In the genomic region with DNA sequence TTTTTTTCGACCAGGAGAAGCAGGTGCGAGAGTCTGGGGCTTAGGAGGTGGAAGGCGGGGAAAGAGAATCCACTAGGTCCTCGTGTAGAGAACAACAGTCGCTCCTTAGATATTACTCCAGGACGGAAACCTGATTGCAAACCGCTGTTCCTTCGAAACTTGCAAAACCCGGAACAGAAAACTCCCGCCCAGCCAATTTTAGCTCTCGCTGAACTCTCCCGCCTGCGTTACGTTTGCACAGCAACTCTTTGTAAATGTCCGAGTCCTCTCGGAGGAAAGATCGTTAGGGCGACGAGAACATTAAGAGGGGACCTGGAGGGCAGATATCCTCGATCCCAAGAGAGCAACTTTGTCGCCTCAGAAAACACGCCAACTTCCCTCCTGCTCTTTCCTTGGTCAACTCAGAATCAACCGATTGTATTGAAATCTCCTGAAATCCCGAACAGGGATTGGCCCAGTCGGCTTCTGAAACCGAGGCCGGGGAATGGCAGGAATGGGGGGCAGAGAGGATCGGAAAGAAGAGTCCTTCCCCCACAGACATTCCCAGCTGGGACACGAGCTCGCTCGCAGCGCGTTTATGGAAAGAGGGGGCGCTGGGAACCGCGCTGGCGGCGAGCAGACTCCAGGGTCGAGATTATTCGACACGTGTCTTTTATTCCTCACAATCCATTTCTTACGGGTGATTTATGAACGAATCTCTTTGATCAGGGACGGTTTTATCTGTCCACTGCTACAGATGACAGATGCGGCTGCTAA, we compare ENCODE assay signal across 8 cellular contexts. TPM values are rescaled to one million over a fixed set of nuclear protein-coding genes. Genes with fewer than 3 reads are reported as not detected.
DNase-seq lines count a peak whose midpoint lies in the region; ATAC-seq, FAIRE-seq and TF ChIP-seq lines count a peak whose summit lies in the region.

No MANE protein-coding gene starts in this region.

- TF ChIP-seq CTCF in HEK293 (tag by site-specific recombination; IDR thresholded peaks at IDR 0.05) (no peak), WERI-Rb-1 (IDR thresholded peaks at IDR 0.05; ENCODE audit: low read depth, low read length) (no peak)

- ATAC-seq in right cardiac atrium (peak; percentile 69 to 76), HG03342 (IDR thresholded peaks at IDR 0.05; ENCODE audit: unreplicated experiment) (no peak)

- intact Hi-C loops in right cardiac atrium (cut with DNase I) = no loop called here

- H3K9ac ChIP-seq in skeletal muscle satellite cell (ENCODE audit: low read depth, low read length) = peak overlapping the region; percentile 77

- H3K4me1 ChIP-seq in HEK293 (ENCODE audit: control insufficient read depth, insufficient read depth, low read length) (no peaks in the 10 kb centered on the region), right cardiac atrium (ENCODE audit: control insufficient read depth, insufficient read depth, low read length) (peaks cover 4% of the 10 kb centered on the region), skeletal muscle satellite cell (ENCODE audit: control insufficient read depth, insufficient read depth, low read length) (peaks cover 28% of the 10 kb centered on the region)

- POLR2A ChIA-PET in HEK293 (lab: Yijun Ruan, JAX) = no interaction called here

- H3K27ac ChIP-seq in HEK293 (ENCODE audit: extremely low read depth, low read depth, low read length) = no peak overlapping the region; the same call in 1 of the 2 replicates
- H3K27ac ChIP-seq in WERI-Rb-1 = no peak overlapping the region
- no peak overlapping the region for H3K27ac ChIP-seq in right cardiac atrium (ENCODE audit: low read length)

- no peaks in the 10 kb centered on the region for H3K36me3 ChIP-seq in HEK293 (ENCODE audit: control insufficient read depth in 2 of 2, insufficient read depth in 1 of 2, low read length in 2 of 2)
- no peaks in the 10 kb centered on the region for H3K36me3 ChIP-seq in WERI-Rb-1
- H3K36me3 ChIP-seq in skeletal muscle satellite cell (ENCODE audit: insufficient read depth, low read length) = peaks cover 3% of the 10 kb centered on the region

- TF ChIP-seq POLR2A in GM12891 (IDR thresholded peaks at IDR 0.05; ENCODE audit: low read depth, low read length) = no peak

- H3K27me3 ChIP-seq in WERI-Rb-1 (ENCODE audit: insufficient read depth, low read depth, severe bottlenecking) (peaks cover 18% of the 10 kb centered on the region), right cardiac atrium (ENCODE audit: control insufficient read depth, insufficient read depth) (no peaks in the 10 kb centered on the region), skeletal muscle satellite cell (ENCODE audit: control insufficient read depth, insufficient read depth, low read length) (no peaks in the 10 kb centered on the region)

- WGBS in right cardiac atrium = 1% methylated on average over 45 of the region's 45 CpGs

- H3K4me2 ChIP-seq in skeletal muscle satellite cell (ENCODE audit: low read length) = peak overlapping the region; percentile 95

- H3K9me3 ChIP-seq in HEK293 (ENCODE audit: control insufficient read depth, insufficient read depth, low read depth, low read length) (no peaks in the 10 kb centered on the region), WERI-Rb-1 (ENCODE audit: severe bottlenecking) (no peaks in the 10 kb centered on the region), right cardiac atrium (ENCODE audit: control insufficient read depth, low read length) (no peaks in the 10 kb centered on the region), skeletal muscle satellite cell (replicated peaks; ENCODE audit: low read length) (no peaks in the 10 kb centered on the region)

- H3K4me3 ChIP-seq in HEK293 (ENCODE audit: low read depth, low read length) = peak overlapping the region; percentile 9
- peak overlapping the region; percentile 73 for H3K4me3 ChIP-seq in WERI-Rb-1 (ENCODE audit: low read depth, low read length)
- H3K4me3 ChIP-seq in right cardiac atrium (ENCODE audit: low read length) = peak overlapping the region; percentile 54
- H3K4me3 ChIP-seq in skeletal muscle satellite cell (ENCODE audit: low read length) = peak overlapping the region; percentile 72

- no peak for FAIRE-seq in GM12891 (lab: Jason Lieb, UNC)

- CTCF ChIA-PET in HEK293 (lab: Yijun Ruan, JAX) = interaction anchor here (1.5 kb wide), 1 partner anchor 11 kb away, joined by 5 read pairs; no protein-coding TSS in a partner anchor

- DNase-seq in WERI-Rb-1 (no peak), right cardiac atrium (peak; percentile 43 to 59 (median 54)), GM12891 (ENCODE audit: insufficient read length, low spot score) (no peak), NCI-H146 (lab: John Stamatoyannopoulos, UW) (no peak)
- DNase-seq in activated effector memory CD4-positive, alpha-beta T cell treated with Interleukin-2 at 50 U/mL for 16 hours = no peak

TF ChIP-seq in HEK293, 187 proteins besides CTCF, POLR2A, EP300 and RAD21:
- TF ChIP-seq TCF7L2 (IDR thresholded peaks at IDR 0.05; ENCODE audit: borderline replicate concordance, low read depth, low read length) = 0 out of 2 replicates have a peak, but pooled peaks have one; percentile 8
- TF ChIP-seq ZNF837 (tag by site-specific recombination; IDR thresholded peaks at IDR 0.05) = no peak
TF ChIP-seq in HEK293: peak in this region for 1.

TF ChIP-seq in GM12891, 5 proteins besides CTCF, POLR2A, EP300 and RAD21:
- no peak for TF ChIP-seq PAX5 (IDR thresholded peaks at IDR 0.05; ENCODE audit: insufficient read depth, low read length, severe bottlenecking)
- no peak for TF ChIP-seq TAF1 (IDR thresholded peaks at IDR 0.05; ENCODE audit: low read depth, low read length)
- no peak for TF ChIP-seq SPI1 (IDR thresholded peaks at IDR 0.05; ENCODE audit: low read depth, low read length)
- no peak for TF ChIP-seq POLR2AphosphoS5 (IDR thresholded peaks at IDR 0.05; ENCODE audit: low read depth, low read length)
- TF ChIP-seq POU2F2 (IDR thresholded peaks at IDR 0.05; ENCODE audit: low read depth, low read length) = no peak

RNA-seq across cellular contexts. Expression of a gene that starts 9.9 kb away (rescaled TPM):
- 1 to 10 TPM; 2.3 to 4.4 (median 3.2) TPM for total RNA-seq in right cardiac atrium
- 3.6 TPM for polyA plus RNA-seq in right cardiac atrium
- total RNA-seq in skeletal muscle satellite cell (2012; rRNA removed) = 37.5 and 41.9 TPM in 2 replicates
- polyA plus RNA-seq in GM12891 (2012; ENCODE audit: low read depth, missing spikeins) = not detected

RNA-seq across cellular contexts. Expression of a gene that starts 37.7 kb away (rescaled TPM):
- total RNA-seq in right cardiac atrium = not detected
- not detected for polyA plus RNA-seq in right cardiac atrium
- not detected in 2 replicates for total RNA-seq in skeletal muscle satellite cell (2012; rRNA removed)
- polyA plus RNA-seq in GM12891 (2012; ENCODE audit: low read depth, missing spikeins) = not detected

Comparison
In these comparisons a context has a peak if more than half of its experiments do, and no peak if none do; other contexts are left out.
1. H3K4me3 ChIP-seq: peak in every context shown above with its lines; median percentile 73 in WERI-Rb-1; 72 in skeletal muscle satellite cell; 54 in right cardiac atrium; 9 in HEK293.
2. DNase-seq: peak in right cardiac atrium (3 of 3); none in WERI-Rb-1 (single experiment), activated effector memory CD4-positive, alpha-beta T cell treated with Interleukin-2 at 50 U/mL for 16 hours (single experiment), GM12891 (single experiment) and NCI-H146 (single experiment).